23 cellular contexts compared by ENCODE assay signal in genomic region chr11:77148963-77149715, GRCh38. TPM values are rescaled to one million over a fixed set of nuclear protein-coding genes. Genes with fewer than 3 reads are reported as not detected.
DNase-seq lines count a peak whose midpoint lies in the region; ATAC-seq, FAIRE-seq and TF ChIP-seq lines count a peak whose summit lies in the region.
"Had no signal": no experiment of that assay in that cellular context is flagged by ENCODE, and none has a peak within 500 bp of the region (broad histone marks: within the 10 kb centered on the region; RNA-seq: fewer than 3 reads in every experiment).

No MANE protein-coding gene starts in this region.

- no peak overlapping the region for H3K9ac ChIP-seq in BLaER1
- H3K9ac ChIP-seq in H1 (replicated peaks in 1 of 4; ENCODE audit: extremely low read depth in 1 of 4, low read depth in 3 of 4, low read length in 3 of 4): no peak overlapping the region

- H3K27ac Mint-ChIP-seq in T-helper 2 cell treated with Interferon-gamma antibody and Interleukin-4, amounts not matched to agents 5 μg/mL and 100 μg/mL, for 36 hours: no peak overlapping the region
- peak overlapping the region; percentile 75 for H3K27ac Mint-ChIP-seq in T-helper 17 cell
- H3K27ac Mint-ChIP-seq in activated CD4-positive, alpha-beta T cell treated with anti-CD3 and anti-CD28 coated beads, Interleukin-2, amount 10 ng/mL, durations not matched to agents 24 days and 14 days: no peak overlapping the region
- H3K27ac Mint-ChIP-seq: HFFc6 had no signal

- FAIRE-seq in H1 (lab: Jason Lieb, UNC): no peak
- FAIRE-seq: A549, GM12878, HepG2 had no signal

- peaks cover 44% of the 10 kb centered on the region for H3K4me1 Mint-ChIP-seq in T-helper 2 cell treated with Interferon-gamma antibody and Interleukin-4, amounts not matched to agents 5 μg/mL and 100 μg/mL, for 36 hours (ENCODE audit: low read depth)
- peaks cover 50% of the 10 kb centered on the region for H3K4me1 Mint-ChIP-seq in T-helper 17 cell
- H3K4me1 Mint-ChIP-seq in activated CD4-positive, alpha-beta T cell treated with anti-CD3 and anti-CD28 coated beads, Interleukin-2, amount 10 ng/mL, durations not matched to agents 24 days and 14 days: peaks cover 33% of the 10 kb centered on the region

- no peaks in the 10 kb centered on the region for H3K36me3 ChIP-seq in BLaER1
- H3K36me3 ChIP-seq in H1 (ENCODE audit: control insufficient read depth in 2 of 4, insufficient read depth in 4 of 4, low read length in 3 of 4): no peaks in the 10 kb centered on the region

- no peak overlapping the region for H2AK5ac ChIP-seq in H1 (ENCODE audit: low read depth, low read length)

- H3K4me2 ChIP-seq in BLaER1 (peak overlapping the region; percentile 94), H1 (ENCODE audit: insufficient read depth in 1 of 2, low read depth in 2 of 2, low read length in 2 of 2) (no peak overlapping the region; a peak in 1 of 4 replicates)
- H3K4me2 ChIP-seq: A549 had no signal

- H2BK120ac ChIP-seq in H1 (replicated peaks; ENCODE audit: low read depth, low read length): peak overlapping the region; percentile 4

- H2BK15ac ChIP-seq in H1 (ENCODE audit: low read length): 0 out of 2 replicates have a peak overlapping the region, but pooled peaks have one; percentile 46

- H3K4me3 ChIP-seq in BLaER1 (no peak overlapping the region), H1 (ENCODE audit: extremely low read depth in 1 of 4, insufficient read depth in 2 of 4, low read depth in 3 of 4, low read length in 4 of 4) (no peak overlapping the region)
- H3K4me3 ChIP-seq: A549, GM12878, GM23248 had no signal

- H4K20me1 ChIP-seq in BLaER1: no peaks in the 10 kb centered on the region
- H4K20me1 ChIP-seq in H1 (replicated peaks in 1 of 2; ENCODE audit: control insufficient read depth in 1 of 2, insufficient read depth in 2 of 2, low read length in 2 of 2): no peaks in the 10 kb centered on the region

- no peak overlapping the region for H2BK5ac ChIP-seq in H1 (ENCODE audit: low read depth, low read length)

- intact Hi-C loops in activated CD4-positive, alpha-beta T cell treated with anti-CD3 and anti-CD28 coated beads, Interleukin-2, amount 10 ng/mL, durations not matched to agents 24 days and 14 days (cut with micrococcal nuclease): no loop called here

- H3K27me3 ChIP-seq in BLaER1 (no peaks in the 10 kb centered on the region), H1 (replicated peaks in 1 of 4; ENCODE audit: control insufficient read depth in 3 of 4, extremely low read depth in 1 of 4, insufficient read depth in 3 of 4, low read length in 3 of 4) (peaks cover 0 to 2% (median 0%) of the 10 kb centered on the region in 4 experiments; a peak in 2 of 7 replicates)

- no peak for TF ChIP-seq EP300 in H1 (IDR thresholded peaks at IDR 0.05; ENCODE audit: borderline replicate concordance in 1 of 2, low read depth in 2 of 2, low read length in 2 of 2)

- CTCF ChIA-PET in H1 (lab: Charles Lee; ENCODE audit: partially characterized antibody): interaction anchor here (0.6 to 16.2 kb wide), 17 partner anchors 9 to 68 kb away, joined by 3 to 104 read pairs (median 4); partner anchors contain the start of gene MYO7A

- H3K9me3 ChIP-seq in BLaER1: no peaks in the 10 kb centered on the region
- H3K9me3 ChIP-seq in T-helper 17 cell (ENCODE audit: control insufficient read depth, low read length, poor library complexity, severe bottlenecking): no peaks in the 10 kb centered on the region
- no peaks in the 10 kb centered on the region for H3K9me3 ChIP-seq in H1 (ENCODE audit: insufficient read depth in 2 of 2, low read depth in 1 of 2, low read length in 1 of 2)
- H3K9me3 ChIP-seq: A549 had no signal

- H3K56ac ChIP-seq in H1 (replicated peaks; ENCODE audit: insufficient read length, low read depth, low read length): no peak overlapping the region

- H4K91ac ChIP-seq in H1 (replicated peaks; ENCODE audit: insufficient read length, low read length): peak overlapping the region; percentile 65

- H3K14ac ChIP-seq in H1 (ENCODE audit: insufficient read length): no peak overlapping the region

- POLR2A ChIA-PET in H1 (lab: Charles Lee; ENCODE audit: partially characterized antibody): interaction anchor here (1.0 to 2.6 kb wide), 6 partner anchors 9 to 26 kb away, joined by 4 to 14 read pairs (median 6); no protein-coding TSS in a partner anchor

- no peak for TF ChIP-seq POLR2A in H1 (IDR thresholded peaks at IDR 0.05; ENCODE audit: control extremely low read depth in 1 of 2, low read depth in 2 of 2, low read length in 2 of 2)

- no peak for DNase-seq in T-helper 2 cell treated with Interferon-gamma antibody and Interleukin-4, amounts not matched to agents 5 μg/mL and 100 μg/mL, for 36 hours (ENCODE audit: low spot score)
- no peak for DNase-seq in T-helper 2 cell
- no peak for DNase-seq in T-helper 17 cell
- no peak for DNase-seq in H1 (ENCODE audit: low read depth in 1 of 2, low spot score in 2 of 2)
- DNase-seq in activated CD4-positive, alpha-beta T cell treated with anti-CD3 and anti-CD28 coated beads, Interleukin-2, amount 10 ng/mL, durations not matched to agents 24 days and 14 days: no peak
- DNase-seq in substantia nigra (lab: John Stamatoyannopoulos, UW): no peak
- DNase-seq: AML-193; Calu3; CD8-positive, alpha-beta T cell; DMS79 treated with DMSO at 0.1 percent for 48 hours; EL; HFFc6 had no signal

- no peak overlapping the region for H2AFZ ChIP-seq in H1 (ENCODE audit: low read length)

- no peak for TF ChIP-seq RAD21 in H1 (IDR thresholded peaks at IDR 0.05 in 1 of 2, conservative IDR thresholded peaks at IDR 0.05 in 1 of 2; ENCODE audit: low read depth in 2 of 2, low read length in 2 of 2)

- no peak for ATAC-seq in T-helper 17 cell
- ATAC-seq in HG02759 (IDR thresholded peaks at IDR 0.05; ENCODE audit: unreplicated experiment): no peak
- ATAC-seq: A549, HepG2 had no signal

- peak overlapping the region; percentile 83 for H3K4ac ChIP-seq in H1 (replicated peaks; ENCODE audit: insufficient read length, low read depth, low read length)

- H3K9me3 Mint-ChIP-seq in T-helper 2 cell treated with Interferon-gamma antibody and Interleukin-4, amounts not matched to agents 5 μg/mL and 100 μg/mL, for 36 hours: no peaks in the 10 kb centered on the region
- no peaks in the 10 kb centered on the region for H3K9me3 Mint-ChIP-seq in activated CD4-positive, alpha-beta T cell treated with anti-CD3 and anti-CD28 coated beads, Interleukin-2, amount 10 ng/mL, durations not matched to agents 24 days and 14 days
- H3K9me3 Mint-ChIP-seq: CD8-positive, alpha-beta T cell; HFFc6; IgD-negative memory B cell had no signal

- H3K27ac ChIP-seq in BLaER1: no peak overlapping the region; the same call in 1 of the 2 replicates
- H3K27ac ChIP-seq in H1 (ENCODE audit: low read depth, low read length): no peak overlapping the region
- no peak overlapping the region for H3K27ac ChIP-seq in substantia nigra (ENCODE audit: low read depth, low read length, poor library complexity, severe bottlenecking)
- H3K27ac ChIP-seq: 22Rv1, A549, GM23248 had no signal

- no peaks in the 10 kb centered on the region for H3K36me3 Mint-ChIP-seq in T-helper 2 cell treated with Interferon-gamma antibody and Interleukin-4, amounts not matched to agents 5 μg/mL and 100 μg/mL, for 36 hours (ENCODE audit: low read depth)
- H3K36me3 Mint-ChIP-seq in T-helper 17 cell (ENCODE audit: low read depth): no peaks in the 10 kb centered on the region
- H3K36me3 Mint-ChIP-seq in activated CD4-positive, alpha-beta T cell treated with anti-CD3 and anti-CD28 coated beads, Interleukin-2, amount 10 ng/mL, durations not matched to agents 24 days and 14 days (ENCODE audit: low read depth): no peaks in the 10 kb centered on the region
- H3K36me3 Mint-ChIP-seq: CD8-positive, alpha-beta T cell; IgD-negative memory B cell had no signal

- H3K79me2 ChIP-seq in H1 (ENCODE audit: control insufficient read depth in 1 of 2, insufficient read depth in 2 of 2, low read length in 2 of 2): no peaks in the 10 kb centered on the region

- peaks cover 7% of the 10 kb centered on the region; the same call in 1 of the 2 replicates for H3K23me2 ChIP-seq in H1 (ENCODE audit: low read depth, low read length)

- peak overlapping the region; percentile 17 for H3K4me3 Mint-ChIP-seq in T-helper 2 cell treated with Interferon-gamma antibody and Interleukin-4, amounts not matched to agents 5 μg/mL and 100 μg/mL, for 36 hours
- H3K4me3 Mint-ChIP-seq in T-helper 17 cell: no peak overlapping the region
- no peak overlapping the region for H3K4me3 Mint-ChIP-seq in activated CD4-positive, alpha-beta T cell treated with anti-CD3 and anti-CD28 coated beads, Interleukin-2, amount 10 ng/mL, durations not matched to agents 24 days and 14 days
- H3K4me3 Mint-ChIP-seq: HFFc6 had no signal

- no peak overlapping the region for H4K5ac ChIP-seq in H1 (ENCODE audit: insufficient read length, low read depth, low read length)

- peaks cover 78% of the 10 kb centered on the region for H3K4me1 ChIP-seq in BLaER1
- peaks cover 0 to 11% (median 5%) of the 10 kb centered on the region in 4 experiments; a peak in 6 of 7 replicates for H3K4me1 ChIP-seq in H1 (replicated peaks in 1 of 4; ENCODE audit: control insufficient read depth in 3 of 4, insufficient read depth in 4 of 4, low read length in 3 of 4)

- 87% methylated on average over 8 of the region's 8 CpGs; no CpG with 5 or more reads in 1 of the 2 experiments for WGBS in H1 (ENCODE audit: extremely low coverage in 1 of 2, insufficient coverage in 1 of 2, insufficient read length in 1 of 2, insufficient replicate concordance in 2 of 2, low coverage in 1 of 2, low lambda C conversion rate in 2 of 2, missing lambda C conversion rate in 1 of 2), 2 experiments

- H2BK20ac ChIP-seq in H1 (ENCODE audit: low read length): no peak overlapping the region; the same call in 1 of the 2 replicates

- TF ChIP-seq CTCF in H1 (IDR thresholded peaks at IDR 0.05; ENCODE audit: control extremely low read depth in 1 of 3, insufficient read depth in 1 of 3, low read depth in 1 of 3, low read length in 3 of 3): no peak

- H2BK12ac ChIP-seq in H1 (ENCODE audit: low read depth, low read length): peak overlapping the region; percentile 19; the same call in 1 of the 2 replicates

- H4K8ac ChIP-seq in H1 (ENCODE audit: extremely low read depth, insufficient read depth, low read length): no peak overlapping the region; the same call in 1 of the 2 replicates

- H3K23ac ChIP-seq in H1 (ENCODE audit: insufficient read length): no peak overlapping the region

- H3K18ac ChIP-seq in H1 (ENCODE audit: extremely low read depth, low read length): no peak overlapping the region

- H3K27me3 Mint-ChIP-seq in T-helper 2 cell treated with Interferon-gamma antibody and Interleukin-4, amounts not matched to agents 5 μg/mL and 100 μg/mL, for 36 hours (ENCODE audit: low read depth): peaks cover 9% of the 10 kb centered on the region
- H3K27me3 Mint-ChIP-seq in T-helper 17 cell: no peaks in the 10 kb centered on the region
- H3K27me3 Mint-ChIP-seq in activated CD4-positive, alpha-beta T cell treated with anti-CD3 and anti-CD28 coated beads, Interleukin-2, amount 10 ng/mL, durations not matched to agents 24 days and 14 days: peaks cover 14% of the 10 kb centered on the region

- H3K79me1 ChIP-seq in H1 (ENCODE audit: low read depth, low read length): no peaks in the 10 kb centered on the region

RNA-seq across cellular contexts. Expression of gene MYO7A, which starts 21.1 kb away (rescaled TPM):
- 1 to 10 TPM in 1 of 2 donors, under 1 TPM in 1; 0.57 to 1.7 TPM for total RNA-seq in T-helper 17 cell
- 1.9 and 2.4 TPM in 2 replicates for total RNA-seq in H1 (2021; fragmentation: NEBNext Ultra II Directional; extraction: Animal tissue kit (Norgen Biotek cat#: 25700))
- polyA plus RNA-seq in H1 (2011; rRNA removed): 1.5 and 1.9 TPM in 2 replicates
- polyA plus RNA-seq in H1 (2011; cell fraction: cytosol; rRNA removed): 1.5 TPM
- polyA plus RNA-seq in H1 (2011; cell fraction: nucleus; rRNA removed): 10.0 TPM
- polyA plus RNA-seq in H1 (2012, experiment 1 of 2): 1.7 to 2.5 TPM (median 2.0 TPM) in 4 replicates
- polyA plus RNA-seq in H1 (2012, experiment 2 of 2): 1.2 TPM
- polyA plus RNA-seq in H1 (2013, experiment 1 of 2): 1.5 TPM
- polyA plus RNA-seq in H1 (2013, experiment 2 of 2): 1.3 TPM
- 1.0 TPM in 2 replicates for polyA minus RNA-seq in H1 (2011; rRNA and poly(A)+ RNA removed)
- polyA minus RNA-seq in H1 (2011; cell fraction: cytosol; rRNA and poly(A)+ RNA removed): 1.1 TPM
- polyA minus RNA-seq in H1 (2011; cell fraction: nucleus; rRNA and poly(A)+ RNA removed): 2.4 TPM
- 0.07 TPM in 1 of 2 replicates, not detected in the other for total RNA-seq in activated CD4-positive, alpha-beta T cell treated with anti-CD3 and anti-CD28 coated beads, Interleukin-2, amount 10 ng/mL, durations not matched to agents 24 days and 14 days
- total RNA-seq: GM23248 had no signal
- polyA plus RNA-seq: GM23248, IgD-negative memory B cell had no signal

RNA-seq across cellular contexts. Expression of gene OMP, which starts 46.5 kb away (rescaled TPM):
- not detected for total RNA-seq in T-helper 17 cell
- total RNA-seq in H1 (2021; fragmentation: NEBNext Ultra II Directional; extraction: Animal tissue kit (Norgen Biotek cat#: 25700)): 0.75 TPM in 1 of 2 replicates, not detected in the other
- not detected in 2 replicates for polyA plus RNA-seq in H1 (2011; rRNA removed)
- polyA plus RNA-seq in H1 (2011; cell fraction: cytosol; rRNA removed): not detected
- polyA plus RNA-seq in H1 (2011; cell fraction: nucleus; rRNA removed): 1.3 TPM
- not detected in 4 replicates for polyA plus RNA-seq in H1 (2012, experiment 1 of 2)
- polyA plus RNA-seq in H1 (2012, experiment 2 of 2): not detected
- polyA plus RNA-seq in H1 (2013, experiment 1 of 2): not detected
- not detected for polyA plus RNA-seq in H1 (2013, experiment 2 of 2)
- polyA minus RNA-seq in H1 (2011; rRNA and poly(A)+ RNA removed): 1.0 TPM in 1 of 2 replicates, not detected in the other
- not detected for polyA minus RNA-seq in H1 (2011; cell fraction: cytosol; rRNA and poly(A)+ RNA removed)
- 2.4 TPM for polyA minus RNA-seq in H1 (2011; cell fraction: nucleus; rRNA and poly(A)+ RNA removed)
- total RNA-seq in activated CD4-positive, alpha-beta T cell treated with anti-CD3 and anti-CD28 coated beads, Interleukin-2, amount 10 ng/mL, durations not matched to agents 24 days and 14 days: not detected in 2 replicates
- total RNA-seq: G401, GM12878, GM23248, H7, HepG2 had no signal
- polyA plus RNA-seq: A549, BJ, GM12878, GM23248, HepG2, IgD-negative memory B cell had no signal
